15 cellular contexts compared by ENCODE assay signal in the genomic region with DNA sequence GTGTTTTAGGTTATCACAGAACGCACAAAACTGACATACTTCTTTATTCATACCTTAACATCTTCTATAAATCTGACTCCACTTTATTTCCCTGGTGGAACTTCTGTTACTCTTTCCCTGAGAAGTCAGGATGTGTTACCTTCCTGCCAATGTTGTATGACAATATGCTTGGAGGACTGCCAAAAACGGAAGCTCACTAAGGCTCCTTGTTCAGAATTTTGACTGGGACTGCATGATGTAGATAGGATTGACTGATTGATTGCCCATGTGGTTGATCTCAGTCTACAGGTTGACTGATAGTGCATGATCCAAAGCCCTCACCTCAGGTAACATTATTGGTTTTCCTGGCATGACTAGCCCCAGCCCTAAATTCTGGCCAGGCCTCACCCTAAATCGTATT.
"Had no signal": no experiment of that assay in that cellular context is flagged by ENCODE, and none has a peak within 500 bp of the region (broad histone marks: within the 10 kb centered on the region; RNA-seq: fewer than 3 reads in every experiment).

No MANE protein-coding gene starts in this region.

- H3K9me3 Mint-ChIP-seq: activated T-helper 1 cell treated with anti-CD3 and anti-CD28 coated beads, Interleukin-12 subunit alpha, Interleukin-12 subunit beta, Interleukin-2, Interleukin-4 antibody, amounts not matched to agents 30 ng/mL and 10 ng/mL and 1 ng/mL, durations not matched to agents 14 hours and 24 hours and 36 hours had no signal

- H3K36me3 Mint-ChIP-seq: memory B cell; naive thymus-derived CD4-positive, alpha-beta T cell had no signal

- DNase-seq: anterior cingulate cortex; erythroblast; gastrocnemius medialis; left colon; mucosa of descending colon; naive thymus-derived CD4-positive, alpha-beta T cell; pancreas; stimulated activated CD4-positive, alpha-beta T cell treated with anti-CD3 and anti-CD28 coated beads, Interleukin-12 subunit alpha, Interleukin-12 subunit beta, amount 100 ng/mL, for 4 hours; stimulated activated CD4-positive, alpha-beta T cell treated with anti-CD3 and anti-CD28 coated beads, Interleukin-2, amount 100 ng/mL, for 24 hours; T-helper 9 cell; upper lobe of right lung had no signal

- H3K36me3 ChIP-seq: gastrocnemius medialis, pancreas, thoracic aorta, upper lobe of right lung had no signal

- ATAC-seq: activated CD4-positive, CD25-positive, alpha-beta regulatory T cell treated with anti-CD3 and anti-CD28 coated beads, Interleukin-2, amount 50 U/mL, for 24 hours; gastrocnemius medialis; left colon; mucosa of descending colon; naive thymus-derived CD4-positive, alpha-beta T cell; pancreas; upper lobe of right lung had no signal

- H3K27me3 ChIP-seq: gastrocnemius medialis, pancreas, upper lobe of right lung had no signal

- H3K4me1 Mint-ChIP-seq: memory B cell; naive thymus-derived CD4-positive, alpha-beta T cell had no signal

- H3K27ac Mint-ChIP-seq: activated T-helper 1 cell treated with anti-CD3 and anti-CD28 coated beads, Interleukin-12 subunit alpha, Interleukin-12 subunit beta, Interleukin-2, Interleukin-4 antibody, amounts not matched to agents 30 ng/mL and 10 ng/mL and 1 ng/mL, durations not matched to agents 14 hours and 24 hours and 36 hours; memory B cell; naive thymus-derived CD4-positive, alpha-beta T cell had no signal

- H3K4me3 ChIP-seq: gastrocnemius medialis, mucosa of descending colon, pancreas, thoracic aorta, upper lobe of right lung had no signal

- H3K4me1 ChIP-seq: gastrocnemius medialis, upper lobe of right lung had no signal

- H3K4me3 Mint-ChIP-seq: activated T-helper 1 cell treated with anti-CD3 and anti-CD28 coated beads, Interleukin-12 subunit alpha, Interleukin-12 subunit beta, Interleukin-2, Interleukin-4 antibody, amounts not matched to agents 30 ng/mL and 10 ng/mL and 1 ng/mL, durations not matched to agents 14 hours and 24 hours and 36 hours; memory B cell; naive thymus-derived CD4-positive, alpha-beta T cell had no signal

- H3K27ac ChIP-seq: gastrocnemius medialis, pancreas, thoracic aorta, upper lobe of right lung had no signal

- H3K9me3 ChIP-seq: gastrocnemius medialis, mucosa of descending colon, pancreas, thoracic aorta, upper lobe of right lung had no signal
